ENCODE assay signal across 1 cellular context in the genomic region with DNA sequence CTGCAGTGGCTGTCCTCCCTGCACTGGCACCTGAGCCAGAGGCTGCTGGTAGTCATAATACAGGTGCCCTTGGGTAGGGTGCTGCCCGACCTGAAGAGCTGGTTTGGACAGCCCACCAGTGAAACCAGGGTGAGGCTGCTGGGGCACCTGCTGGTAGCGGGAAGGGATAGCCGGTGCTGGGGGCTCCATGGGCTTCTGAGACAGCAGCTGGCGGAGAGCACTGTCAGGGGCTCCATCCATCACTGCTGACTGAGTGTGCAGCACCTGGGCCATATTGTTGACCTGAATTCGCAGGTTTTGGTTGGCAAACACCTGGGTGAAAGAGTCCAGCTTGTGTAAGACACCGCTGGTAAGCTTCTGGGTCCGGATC.
TF ChIP-seq lines count a peak whose summit lies in the region.

No MANE protein-coding gene starts in this region.

TF ChIP-seq in H1, 55 proteins besides CTCF, POLR2A, EP300 and RAD21:
- no peak for TF ChIP-seq GABPA (IDR thresholded peaks at IDR 0.05; ENCODE audit: borderline replicate concordance, insufficient read depth, low read length)
- TF ChIP-seq GTF2F1 (IDR thresholded peaks at IDR 0.05; ENCODE audit: borderline replicate concordance, low read depth, low read length) = no peak
- no peak for TF ChIP-seq CTBP2 (IDR thresholded peaks at IDR 0.05; ENCODE audit: borderline replicate concordance, insufficient read depth, insufficient read length, low read length)
- no peak for TF ChIP-seq KDM4A (IDR thresholded peaks at IDR 0.05; ENCODE audit: low read depth, low read length, severe bottlenecking)
- TF ChIP-seq RBBP5 (IDR thresholded peaks at IDR 0.05; ENCODE audit: borderline replicate concordance, low read depth, low read length) = no peak
- no peak for TF ChIP-seq ZNF274 (IDR thresholded peaks at IDR 0.05; ENCODE audit: borderline replicate concordance, extremely low read depth, low read length)
- TF ChIP-seq NRF1 (IDR thresholded peaks at IDR 0.05; ENCODE audit: low read depth, low read length) = no peak
